ENCODE assay signal across 25 cellular contexts in genomic region chr2:169673921-169674320, GRCh38. TPM values are rescaled to one million over a fixed set of nuclear protein-coding genes. Genes with fewer than 3 reads are reported as not detected.
A peak's percentile ranks its signal among the peaks of the same experiment; 100 is the strongest.
DNase-seq lines count a peak whose midpoint lies in the region; ATAC-seq, FAIRE-seq and TF ChIP-seq lines count a peak whose summit lies in the region.
"Had no signal": no experiment of that assay in that cellular context is flagged by ENCODE, and none has a peak within 500 bp of the region (broad histone marks: within the 10 kb centered on the region; RNA-seq: fewer than 3 reads in every experiment).

No MANE protein-coding gene starts in this region.

- TF ChIP-seq CTCF in GM23338 (conservative IDR thresholded peaks at IDR 0.05; ENCODE audit: low read depth in 2 of 2) (no peak), K562 (IDR thresholded peaks at IDR 0.05 in 2 of 3, conservative IDR thresholded peaks at IDR 0.05 in 1 of 3; ENCODE audit: insufficient read depth in 2 of 3, low read depth in 1 of 3, low read length in 3 of 3) (no peak), WERI-Rb-1 (IDR thresholded peaks at IDR 0.05; ENCODE audit: low read depth, low read length) (no peak), MCF 10A (IDR thresholded peaks at IDR 0.05; ENCODE audit: unreplicated experiment) (no peak)

- H3K36me3 ChIP-seq in GM23338 (ENCODE audit: insufficient read depth): no peaks in the 10 kb centered on the region
- no peaks in the 10 kb centered on the region for H3K36me3 ChIP-seq in K562 (ENCODE audit: control insufficient read depth, insufficient read depth, low read length)
- H3K36me3 ChIP-seq in WERI-Rb-1: no peaks in the 10 kb centered on the region
- H3K36me3 ChIP-seq in GM23248 (ENCODE audit: low read depth): no peaks in the 10 kb centered on the region
- H3K36me3 ChIP-seq: BE2C had no signal

- 93% methylated on average over 2 of the region's 2 CpGs for WGBS in K562 (ENCODE audit: insufficient coverage, low coverage, missing lambda C conversion rate)
- WGBS in GM23248 (ENCODE audit: low coverage in 1 of 2, low lambda C conversion rate in 2 of 2, missing lambda C conversion rate in 2 of 2), 2 experiments: 66 to 79% methylated on average over 2 of the region's 2 CpGs

- TF ChIP-seq RAD21 in K562 (CRISPR knock-in tag; conservative IDR thresholded peaks at IDR 0.05 in 1 of 2, IDR thresholded peaks at IDR 0.05 in 1 of 2): no peak

- H3K4me3 Mint-ChIP-seq in GM23338 (no peak overlapping the region), MCF 10A (ENCODE audit: unreplicated experiment) (no peak overlapping the region)
- no peak overlapping the region for H3K4me3 Mint-ChIP-seq in stimulated activated naive B cell treated with anti-CD40 and anti-IgM and Interleukin-4, amounts not matched to agents 10 μg/mL and 1 μg/mL and 100 μg/mL, for 72 hours
- H3K4me3 Mint-ChIP-seq: CD4-positive, CD25-positive, alpha-beta regulatory T cell; CD8-positive, alpha-beta memory T cell; HFFc6; IgD-negative memory B cell had no signal

- no peaks in the 10 kb centered on the region for H3K27me3 ChIP-seq in GM23338 (ENCODE audit: insufficient read depth)
- H3K27me3 ChIP-seq in K562 (ENCODE audit: control insufficient read depth in 2 of 2, insufficient read depth in 2 of 2, low read length in 2 of 2): no peaks in the 10 kb centered on the region
- no peaks in the 10 kb centered on the region for H3K27me3 ChIP-seq in WERI-Rb-1 (ENCODE audit: insufficient read depth, low read depth, severe bottlenecking)
- H3K27me3 ChIP-seq in GM23248 (replicated peaks; ENCODE audit: insufficient read depth): no peaks in the 10 kb centered on the region
- H3K27me3 ChIP-seq: BE2C had no signal

- H3K9me3 ChIP-seq in K562 (replicated peaks; ENCODE audit: control insufficient read depth, insufficient read depth, low read depth, low read length) (no peaks in the 10 kb centered on the region), WERI-Rb-1 (ENCODE audit: severe bottlenecking) (no peaks in the 10 kb centered on the region), GM23248 (ENCODE audit: low read depth) (no peaks in the 10 kb centered on the region)
- H3K9me3 ChIP-seq: BE2C had no signal

- H3K9me1 ChIP-seq in K562 (ENCODE audit: control insufficient read depth, insufficient read depth, low read length): no peaks in the 10 kb centered on the region

- H3K9me3 Mint-ChIP-seq in GM23338 (no peaks in the 10 kb centered on the region), MCF 10A (ENCODE audit: unreplicated experiment) (no peaks in the 10 kb centered on the region)
- no peaks in the 10 kb centered on the region for H3K9me3 Mint-ChIP-seq in stimulated activated naive B cell treated with anti-CD40 and anti-IgM and Interleukin-4, amounts not matched to agents 10 μg/mL and 1 μg/mL and 100 μg/mL, for 72 hours
- H3K9me3 Mint-ChIP-seq: CD8-positive, alpha-beta memory T cell; HFFc6; IgD-negative memory B cell had no signal

- in situ Hi-C loops in K562 (cut with MboI): no loop called here
- in situ Hi-C loops in GM23248 (cut with MboI): no loop called here

- H3F3A ChIP-seq in GM23338 (replicated peaks; ENCODE audit: low read depth): no peaks in the 10 kb centered on the region
- H3F3A ChIP-seq in GM23248 (ENCODE audit: insufficient read depth): no peaks in the 10 kb centered on the region

- no peak for FAIRE-seq in K562 (lab: Jason Lieb, UNC)
- FAIRE-seq: A204.1, GM12891, HTR-8/SVneo had no signal

- no peaks in the 10 kb centered on the region for H3K36me3 Mint-ChIP-seq in GM23338 (ENCODE audit: low read depth)
- H3K36me3 Mint-ChIP-seq in stimulated activated naive B cell treated with anti-CD40 and anti-IgM and Interleukin-4, amounts not matched to agents 10 μg/mL and 1 μg/mL and 100 μg/mL, for 72 hours: no peaks in the 10 kb centered on the region
- H3K36me3 Mint-ChIP-seq in MCF 10A (ENCODE audit: insufficient read depth, unreplicated experiment): no peaks in the 10 kb centered on the region
- H3K36me3 Mint-ChIP-seq: CD4-positive, CD25-positive, alpha-beta regulatory T cell had no signal

- CTCF ChIA-PET in K562 (lab: Yijun Ruan, JAX; ENCODE audit: low intra/inter-chr PET ratio): no interaction called here
- CTCF ChIA-PET in MCF 10A (lab: Yijun Ruan, JAX): no interaction called here

- no peak overlapping the region for H3K27ac ChIP-seq in GM23338 (ENCODE audit: low read depth)
- no peak overlapping the region for H3K27ac ChIP-seq in K562 (ENCODE audit: extremely low read depth, low read depth, low read length)
- H3K27ac ChIP-seq in epithelial cell of prostate: no peak overlapping the region
- no peak overlapping the region for H3K27ac ChIP-seq in WERI-Rb-1
- H3K27ac ChIP-seq in GM23248: no peak overlapping the region
- H3K27ac ChIP-seq: KMS-11 had no signal

- no peak overlapping the region for H3K27ac Mint-ChIP-seq in GM23338
- no peak overlapping the region for H3K27ac Mint-ChIP-seq in stimulated activated naive B cell treated with anti-CD40 and anti-IgM and Interleukin-4, amounts not matched to agents 10 μg/mL and 1 μg/mL and 100 μg/mL, for 72 hours
- no peak overlapping the region for H3K27ac Mint-ChIP-seq in MCF 10A (ENCODE audit: low read depth, unreplicated experiment)
- H3K27ac Mint-ChIP-seq: CD8-positive, alpha-beta memory T cell; HFFc6; IgD-negative memory B cell had no signal

- ATAC-seq in GM23338 (no peak), K562 (no peak)
- ATAC-seq in stimulated activated naive B cell treated with anti-CD40 and anti-IgM and Interleukin-4, amounts not matched to agents 10 μg/mL and 1 μg/mL and 100 μg/mL, for 72 hours (replicated peaks): no peak
- ATAC-seq: HCT116 had no signal

- H3K4me3 ChIP-seq in GM23338: no peak overlapping the region
- no peak overlapping the region for H3K4me3 ChIP-seq in K562
- H3K4me3 ChIP-seq in WERI-Rb-1 (ENCODE audit: low read depth, low read length): no peak overlapping the region
- no peak overlapping the region for H3K4me3 ChIP-seq in GM23248

- intact Hi-C loops in K562 (cut with micrococcal nuclease) (loop anchor here (5.0 kb wide), 1 partner anchor 102 kb away; the partner anchor contains the start of gene FASTKD1), MCF 10A (cut with micrococcal nuclease) (no loop called here)

- no peak for TF ChIP-seq POLR2A in K562 (conservative IDR thresholded peaks at IDR 0.05)

- no peak for DNase-seq in GM23338 (ENCODE audit: low spot score)
- no peak for DNase-seq in K562 (ENCODE audit: extremely low read depth in 1 of 4, low spot score in 3 of 4)
- DNase-seq in epithelial cell of prostate (ENCODE audit: low read depth, low spot score): peak; percentile 26
- DNase-seq in WERI-Rb-1: no peak
- DNase-seq in GM23248: no peak
- no peak for DNase-seq in stimulated activated naive B cell treated with anti-CD40 and anti-IgM and Interleukin-4, amounts not matched to agents 10 μg/mL and 1 μg/mL and 100 μg/mL, for 72 hours
- DNase-seq in MCF 10A (ENCODE audit: unreplicated experiment): no peak
- DNase-seq: ACHN; BE2C; C1 segment of cervical spinal cord; CD4-positive, CD25-positive, alpha-beta regulatory T cell; CD8-positive, alpha-beta memory T cell; COR-L47; DMS 273 treated with DMSO at 0.1 percent for 48 hours; DMS53; DND-41; EL; H7; HFFc6 had no signal

- no peaks in the 10 kb centered on the region for H4K20me1 ChIP-seq in GM23338 (replicated peaks; ENCODE audit: insufficient read depth)
- no peaks in the 10 kb centered on the region for H4K20me1 ChIP-seq in K562 (replicated peaks; ENCODE audit: control insufficient read depth, insufficient read depth, low read length)
- no peaks in the 10 kb centered on the region for H4K20me1 ChIP-seq in GM23248 (ENCODE audit: insufficient read depth)

- H3K9ac ChIP-seq in K562 (ENCODE audit: insufficient read depth in 1 of 2, low read depth in 2 of 2, low read length in 2 of 2): no peak overlapping the region
- no peak overlapping the region for H3K9ac ChIP-seq in GM23248
- H3K9ac ChIP-seq: KMS-11 had no signal

- H3K4me1 ChIP-seq in GM23338 (ENCODE audit: insufficient read depth) (peaks cover 11% of the 10 kb centered on the region; the same call in 1 of the 2 replicates), K562 (replicated peaks in 1 of 2; ENCODE audit: control insufficient read depth in 2 of 2, insufficient read depth in 2 of 2, low read length in 2 of 2) (peaks cover 0 to 23% of the 10 kb centered on the region in 2 experiments; a peak in 3 of 5 replicates), GM23248 (ENCODE audit: insufficient read depth) (peaks cover 9% of the 10 kb centered on the region; the same call in 1 of the 2 replicates)
- H3K4me1 ChIP-seq: BE2C had no signal

- no peak overlapping the region for H3K4me2 ChIP-seq in GM23338
- H3K4me2 ChIP-seq in K562 (ENCODE audit: insufficient read depth, low read length): no peak overlapping the region
- no peak overlapping the region for H3K4me2 ChIP-seq in GM23248 (ENCODE audit: unreplicated experiment)
- H3K4me2 ChIP-seq: KMS-11 had no signal

- H2AFZ ChIP-seq in GM23338 (peak overlapping the region; percentile 58; the same call in 1 of the 2 replicates), K562 (ENCODE audit: low read depth, low read length) (peak overlapping the region; percentile 48; the same call in 1 of the 2 replicates), GM23248 (no peak overlapping the region)

- BruUV-seq in K562 (replicated peaks; lab: Mats Ljungman, UMichigan): no TSS peak
- no TSS peak for BruUV-seq in MCF 10A (replicated peaks; lab: Mats Ljungman, UMichigan)

- TF ChIP-seq EP300 in K562 (IDR thresholded peaks at IDR 0.05; ENCODE audit: low read length): no peak

- H3K27me3 Mint-ChIP-seq in GM23338 (ENCODE audit: insufficient read depth, low read depth, poor library complexity) (no peaks in the 10 kb centered on the region), MCF 10A (ENCODE audit: insufficient read depth, unreplicated experiment) (no peaks in the 10 kb centered on the region)
- H3K27me3 Mint-ChIP-seq in stimulated activated naive B cell treated with anti-CD40 and anti-IgM and Interleukin-4, amounts not matched to agents 10 μg/mL and 1 μg/mL and 100 μg/mL, for 72 hours: peaks cover 0 to 18% of the 10 kb centered on the region in 2 donors

- no peaks in the 10 kb centered on the region for H3K9me2 ChIP-seq in GM23338 (ENCODE audit: insufficient read depth)
- no peaks in the 10 kb centered on the region for H3K9me2 ChIP-seq in GM23248 (ENCODE audit: insufficient read depth)

- H3K79me2 ChIP-seq in GM23338 (replicated peaks; ENCODE audit: insufficient read depth) (no peaks in the 10 kb centered on the region), K562 (ENCODE audit: control insufficient read depth, insufficient read depth, low read length) (no peaks in the 10 kb centered on the region), GM23248 (ENCODE audit: insufficient read depth) (no peaks in the 10 kb centered on the region)

- POLR2A ChIA-PET in K562 (lab: Yijun Ruan, JAX): interaction anchor here (1.0 kb wide), 1 partner anchor 8 kb away, joined by 3 read pairs; no protein-coding TSS in a partner anchor
- POLR2A ChIA-PET in MCF 10A (lab: Yijun Ruan, JAX): no interaction called here

- H3K4me1 Mint-ChIP-seq in GM23338 (peaks cover 20% of the 10 kb centered on the region), MCF 10A (ENCODE audit: insufficient read depth, unreplicated experiment) (no peaks in the 10 kb centered on the region)
- H3K4me1 Mint-ChIP-seq in stimulated activated naive B cell treated with anti-CD40 and anti-IgM and Interleukin-4, amounts not matched to agents 10 μg/mL and 1 μg/mL and 100 μg/mL, for 72 hours: no peaks in the 10 kb centered on the region
- H3K4me1 Mint-ChIP-seq: CD4-positive, CD25-positive, alpha-beta regulatory T cell; CD8-positive, alpha-beta memory T cell; IgD-negative memory B cell had no signal

RNA-seq across cellular contexts. Expression of gene CFAP210, which starts 20.3 kb away (rescaled TPM):
- 0.08 TPM in 1 of 2 replicates, not detected in the other for total RNA-seq in GM23338 (2014; rRNA removed; shearing (Covaris generic))
- polyA plus RNA-seq in GM23338 (2016; fragmentation: Nextera tagmentation; extraction: Ambion mirVana): 2.9 and 3.7 TPM in 2 replicates
- total RNA-seq in K562 (2011; cell fraction: chromatin; rRNA removed; ENCODE audit: low replicate concordance): 1.6 TPM in 1 of 2 replicates, not detected in the other
- 0.26 TPM in 1 of 2 replicates, not detected in the other for total RNA-seq in K562 (2011; cell fraction: nucleolus; rRNA removed)
- total RNA-seq in K562 (2011; cell fraction: nucleoplasm; rRNA removed): 0.38 TPM in 1 of 2 replicates, not detected in the other
- 1.1 and 1.2 TPM in 2 replicates for total RNA-seq in K562 (2014; rRNA removed)
- total RNA-seq in K562 (2014; rRNA removed; fragmentation: Illumina TruSeq; extraction: Trizol): 1.9 and 2.6 TPM in 2 replicates
- 3.6 and 3.8 TPM in 2 replicates for total RNA-seq in K562 (2015; rRNA removed; fragmentation: Illumina TruSeq; extraction: Trizol)
- 0.63 and 1.00 TPM in 2 replicates for total RNA-seq in K562 (2021)
- 0.49 and 0.75 TPM in 2 replicates for polyA plus RNA-seq in K562 (2011; rRNA removed)
- polyA plus RNA-seq in K562 (2011; cell fraction: cytosol; rRNA removed): 0.03 and 0.07 TPM in 2 replicates
- polyA plus RNA-seq in K562 (2011; cell fraction: nucleus; rRNA removed): 0.18 and 0.25 TPM in 2 replicates
- polyA plus RNA-seq in K562 (2012): 2.9 and 3.1 TPM in 2 replicates
- 2.4 and 2.5 TPM in 2 replicates for polyA plus RNA-seq in K562 (2014; fragmentation: Illumina TruSeq; extraction: Trizol)
- polyA plus RNA-seq in K562 (2014; fragmentation: Nextera tagmentation; extraction: Ambion mirVana): 1 to 10 TPM; 1.2 to 1.3 TPM
- 1.7 and 1.8 TPM in 2 replicates for polyA plus RNA-seq in K562 (2014; rRNA removed)
- 0.21 and 0.33 TPM in 2 replicates for polyA minus RNA-seq in K562 (2011; rRNA and poly(A)+ RNA removed)
- polyA minus RNA-seq in K562 (2011; cell fraction: cytosol; rRNA and poly(A)+ RNA removed): 0.38 TPM in 1 of 2 replicates, not detected in the other
- polyA minus RNA-seq in K562 (2011; cell fraction: nucleus; rRNA and poly(A)+ RNA removed): 0.22 and 0.54 TPM in 2 replicates
- not detected in 2 replicates for total RNA-seq in GM23248 (2014; rRNA removed; shearing (Covaris generic))
- 0.11 TPM in 1 of 2 replicates, not detected in the other for polyA plus RNA-seq in GM23248 (2016; fragmentation: Nextera tagmentation; extraction: Ambion mirVana)
- not detected in 2 replicates for total RNA-seq in MCF 10A (2022)
- total RNA-seq: CD4-positive, CD25-positive, alpha-beta regulatory T cell had no signal
- polyA plus RNA-seq: CD4-positive, CD25-positive, alpha-beta regulatory T cell; CD8-positive, alpha-beta memory T cell; IgD-negative memory B cell had no signal

RNA-seq across cellular contexts. Expression of gene PHOSPHO2, which starts 20.3 kb away (rescaled TPM):
- 8.3 and 12.2 TPM in 2 replicates for total RNA-seq in GM23338 (2014; rRNA removed; shearing (Covaris generic))
- polyA plus RNA-seq in GM23338 (2016; fragmentation: Nextera tagmentation; extraction: Ambion mirVana) (6.6 and 8.7 TPM in 2 replicates), K562 (2011; rRNA removed) (8.4 and 12.5 TPM in 2 replicates), K562 (2014; fragmentation: Illumina TruSeq; extraction: Trizol) (9.1 and 9.4 TPM in 2 replicates), K562 (2014; fragmentation: Nextera tagmentation; extraction: Ambion mirVana) (1 to 10 TPM; 7.8 to 8.9 TPM), K562 (2014; rRNA removed) (14.0 and 19.1 TPM in 2 replicates), GM23248 (2016; fragmentation: Nextera tagmentation; extraction: Ambion mirVana) (3.6 and 3.8 TPM in 2 replicates)
- 7.5 and 29.2 TPM in 2 replicates for total RNA-seq in K562 (2011; cell fraction: chromatin; rRNA removed; ENCODE audit: low replicate concordance)
- total RNA-seq in K562 (2011; cell fraction: nucleolus; rRNA removed): 6.0 and 7.8 TPM in 2 replicates
- 18.7 and 26.0 TPM in 2 replicates for total RNA-seq in K562 (2011; cell fraction: nucleoplasm; rRNA removed)
- total RNA-seq in K562 (2014; rRNA removed) (10.0 and 13.4 TPM in 2 replicates), K562 (2014; rRNA removed; fragmentation: Illumina TruSeq; extraction: Trizol) (12.3 and 12.6 TPM in 2 replicates), K562 (2015; rRNA removed; fragmentation: Illumina TruSeq; extraction: Trizol) (9.4 and 9.9 TPM in 2 replicates), K562 (2021) (10.2 and 11.7 TPM in 2 replicates), MCF 10A (2022) (5.4 and 6.0 TPM in 2 replicates)
- 1.9 and 3.1 TPM in 2 replicates for polyA plus RNA-seq in K562 (2011; cell fraction: cytosol; rRNA removed)
- 7.1 and 8.1 TPM in 2 replicates for polyA plus RNA-seq in K562 (2011; cell fraction: nucleus; rRNA removed)
- polyA plus RNA-seq in K562 (2012): 9.5 and 11.5 TPM in 2 replicates
- 6.5 and 9.8 TPM in 2 replicates for polyA minus RNA-seq in K562 (2011; rRNA and poly(A)+ RNA removed)
- 2.8 and 9.3 TPM in 2 replicates for polyA minus RNA-seq in K562 (2011; cell fraction: cytosol; rRNA and poly(A)+ RNA removed)
- 13.3 and 20.1 TPM in 2 replicates for polyA minus RNA-seq in K562 (2011; cell fraction: nucleus; rRNA and poly(A)+ RNA removed)
- total RNA-seq in GM23248 (2014; rRNA removed; shearing (Covaris generic)): 0.86 and 2.4 TPM in 2 replicates

RNA-seq across cellular contexts. Expression of gene KLHL23, which starts 59.7 kb away (rescaled TPM):
- 46.5 and 50.5 TPM in 2 replicates for total RNA-seq in GM23338 (2014; rRNA removed; shearing (Covaris generic))
- 36.9 and 37.5 TPM in 2 replicates for polyA plus RNA-seq in GM23338 (2016; fragmentation: Nextera tagmentation; extraction: Ambion mirVana)
- total RNA-seq in K562 (2011; cell fraction: chromatin; rRNA removed; ENCODE audit: low replicate concordance): 48.2 and 81.1 TPM in 2 replicates
- total RNA-seq in K562 (2011; cell fraction: nucleolus; rRNA removed): 23.2 and 29.9 TPM in 2 replicates
- 45.4 and 74.0 TPM in 2 replicates for total RNA-seq in K562 (2011; cell fraction: nucleoplasm; rRNA removed)
- total RNA-seq in K562 (2014; rRNA removed): 20.0 and 31.5 TPM in 2 replicates
- 41.5 and 46.8 TPM in 2 replicates for total RNA-seq in K562 (2014; rRNA removed; fragmentation: Illumina TruSeq; extraction: Trizol)
- 34.4 and 39.1 TPM in 2 replicates for total RNA-seq in K562 (2015; rRNA removed; fragmentation: Illumina TruSeq; extraction: Trizol)
- total RNA-seq in K562 (2021): 22.9 and 25.7 TPM in 2 replicates
- polyA plus RNA-seq in K562 (2011; rRNA removed): 53.7 and 58.0 TPM in 2 replicates
- polyA plus RNA-seq in K562 (2011; cell fraction: cytosol; rRNA removed): 10.1 and 20.2 TPM in 2 replicates
- 20.6 and 22.8 TPM in 2 replicates for polyA plus RNA-seq in K562 (2011; cell fraction: nucleus; rRNA removed)
- 15.8 and 18.5 TPM in 2 replicates for polyA plus RNA-seq in K562 (2012)
- polyA plus RNA-seq in K562 (2014; fragmentation: Illumina TruSeq; extraction: Trizol): 27.4 and 29.6 TPM in 2 replicates
- polyA plus RNA-seq in K562 (2014; fragmentation: Nextera tagmentation; extraction: Ambion mirVana): 1 to 10 TPM; 6.6 to 7.9 TPM
- 21.6 and 22.4 TPM in 2 replicates for polyA plus RNA-seq in K562 (2014; rRNA removed)
- polyA minus RNA-seq in K562 (2011; rRNA and poly(A)+ RNA removed): 153 and 171 TPM in 2 replicates
- polyA minus RNA-seq in K562 (2011; cell fraction: cytosol; rRNA and poly(A)+ RNA removed): 39.2 and 49.7 TPM in 2 replicates
- polyA minus RNA-seq in K562 (2011; cell fraction: nucleus; rRNA and poly(A)+ RNA removed): 14.4 and 26.8 TPM in 2 replicates
- 0.38 and 1.7 TPM in 2 replicates for total RNA-seq in GM23248 (2014; rRNA removed; shearing (Covaris generic))
- 0.26 and 0.62 TPM in 2 replicates for polyA plus RNA-seq in GM23248 (2016; fragmentation: Nextera tagmentation; extraction: Ambion mirVana)
- 4.6 and 6.1 TPM in 2 replicates for total RNA-seq in MCF 10A (2022)
